Comparison of ENCODE assay signal across 1 cellular context in genomic region chr2:127410871-127411396, GRCh38.
TF ChIP-seq lines count a peak whose summit lies in the region.

No MANE protein-coding gene starts in this region.

TF ChIP-seq in HepG2, 621 proteins besides CTCF, POLR2A, EP300 and RAD21 (continued from another document and continues in another):
- TF ChIP-seq ZNF513 (CRISPR knock-in tag; conservative IDR thresholded peaks at IDR 0.05), result no peak
- TF ChIP-seq ZNF775 (CRISPR knock-in tag; IDR thresholded peaks at IDR 0.05; ENCODE audit: borderline replicate concordance), result no peak
- TF ChIP-seq FOXP1 (IDR thresholded peaks at IDR 0.05), result no peak
- no peak for TF ChIP-seq FOXP1 (CRISPR knock-in tag; IDR thresholded peaks at IDR 0.05)
- no peak for TF ChIP-seq HBP1 (CRISPR knock-in tag; IDR thresholded peaks at IDR 0.05; ENCODE audit: low read depth)
- no peak for TF ChIP-seq ZBTB46 (CRISPR knock-in tag; IDR thresholded peaks at IDR 0.05; ENCODE audit: borderline replicate concordance)
- peak; percentile 30 for TF ChIP-seq BCL6 (CRISPR knock-in tag; IDR thresholded peaks at IDR 0.05)
- no peak for TF ChIP-seq ZFP36 (IDR thresholded peaks at IDR 0.05; ENCODE audit: borderline replicate concordance, low read depth, low read length, partially characterized antibody)
- TF ChIP-seq ZNF510 (CRISPR knock-in tag; IDR thresholded peaks at IDR 0.05; ENCODE audit: low read depth), result 0 out of 2 replicates have a peak, but pooled peaks have one; percentile 27
- TF ChIP-seq ZHX2 (IDR thresholded peaks at IDR 0.05; ENCODE audit: low read depth), result no peak
- TF ChIP-seq ZHX2 (CRISPR knock-in tag; IDR thresholded peaks at IDR 0.05; ENCODE audit: borderline replicate concordance), result no peak
- TF ChIP-seq JDP2 (CRISPR knock-in tag; IDR thresholded peaks at IDR 0.05; ENCODE audit: borderline replicate concordance), result no peak
- no peak for TF ChIP-seq ATF4 (CRISPR knock-in tag; IDR thresholded peaks at IDR 0.05)
- no peak for TF ChIP-seq ZNF17 (CRISPR knock-in tag; IDR thresholded peaks at IDR 0.05)
- no peak for TF ChIP-seq ZBTB25 (CRISPR knock-in tag; IDR thresholded peaks at IDR 0.05)
- no peak for TF ChIP-seq SATB2 (CRISPR knock-in tag; IDR thresholded peaks at IDR 0.05)
- no peak for TF ChIP-seq ZHX1 (CRISPR knock-in tag; IDR thresholded peaks at IDR 0.05; ENCODE audit: low read depth)
- TF ChIP-seq THAP7 (CRISPR knock-in tag; IDR thresholded peaks at IDR 0.05), result no peak
- no peak for TF ChIP-seq LCORL (IDR thresholded peaks at IDR 0.05)
- TF ChIP-seq LCORL (CRISPR knock-in tag; IDR thresholded peaks at IDR 0.05), result 0 out of 2 replicates have a peak, but pooled peaks have one; percentile 26
- no peak for TF ChIP-seq MED13 (CRISPR knock-in tag; IDR thresholded peaks at IDR 0.05)
- TF ChIP-seq PHB2 (IDR thresholded peaks at IDR 0.05; ENCODE audit: partially characterized antibody), result no peak
- no peak for TF ChIP-seq TSC22D2 (CRISPR knock-in tag; IDR thresholded peaks at IDR 0.05; ENCODE audit: borderline replicate concordance)
- no peak for TF ChIP-seq SMAD9 (CRISPR knock-in tag; IDR thresholded peaks at IDR 0.05)
- TF ChIP-seq SIX1 (CRISPR knock-in tag; IDR thresholded peaks at IDR 0.05; ENCODE audit: borderline replicate concordance), result no peak
- TF ChIP-seq CENPBD1 (CRISPR knock-in tag; IDR thresholded peaks at IDR 0.05; ENCODE audit: borderline replicate concordance, low read depth), result no peak
- TF ChIP-seq REPIN1 (CRISPR knock-in tag; IDR thresholded peaks at IDR 0.05; ENCODE audit: borderline replicate concordance, low read depth), result no peak
- TF ChIP-seq BRCA1 (CRISPR knock-in tag; IDR thresholded peaks at IDR 0.05), result no peak
- TF ChIP-seq ZNF576 (CRISPR knock-in tag; IDR thresholded peaks at IDR 0.05), result no peak
- no peak for TF ChIP-seq USF2 (IDR thresholded peaks at IDR 0.05; ENCODE audit: low read depth, low read length)
- no peak for TF ChIP-seq USF2 (CRISPR knock-in tag; IDR thresholded peaks at IDR 0.05; ENCODE audit: borderline replicate concordance)
- 0 out of 2 replicates have a peak, but pooled peaks have one; percentile 23 for TF ChIP-seq PPARG (CRISPR knock-in tag; conservative IDR thresholded peaks at IDR 0.05)
- no peak for TF ChIP-seq HMGXB4 (CRISPR knock-in tag; IDR thresholded peaks at IDR 0.05; ENCODE audit: borderline replicate concordance in 1 of 2, low read depth in 1 of 2)
- TF ChIP-seq GATA4 (IDR thresholded peaks at IDR 0.05; ENCODE audit: borderline replicate concordance, low read depth), result no peak
- no peak for TF ChIP-seq ZSCAN22 (CRISPR knock-in tag; IDR thresholded peaks at IDR 0.05)
- peak; percentile 48; the same call in 1 of the 2 replicates for TF ChIP-seq FOXA3 (CRISPR knock-in tag; IDR thresholded peaks at IDR 0.05)
